In the genomic region with DNA sequence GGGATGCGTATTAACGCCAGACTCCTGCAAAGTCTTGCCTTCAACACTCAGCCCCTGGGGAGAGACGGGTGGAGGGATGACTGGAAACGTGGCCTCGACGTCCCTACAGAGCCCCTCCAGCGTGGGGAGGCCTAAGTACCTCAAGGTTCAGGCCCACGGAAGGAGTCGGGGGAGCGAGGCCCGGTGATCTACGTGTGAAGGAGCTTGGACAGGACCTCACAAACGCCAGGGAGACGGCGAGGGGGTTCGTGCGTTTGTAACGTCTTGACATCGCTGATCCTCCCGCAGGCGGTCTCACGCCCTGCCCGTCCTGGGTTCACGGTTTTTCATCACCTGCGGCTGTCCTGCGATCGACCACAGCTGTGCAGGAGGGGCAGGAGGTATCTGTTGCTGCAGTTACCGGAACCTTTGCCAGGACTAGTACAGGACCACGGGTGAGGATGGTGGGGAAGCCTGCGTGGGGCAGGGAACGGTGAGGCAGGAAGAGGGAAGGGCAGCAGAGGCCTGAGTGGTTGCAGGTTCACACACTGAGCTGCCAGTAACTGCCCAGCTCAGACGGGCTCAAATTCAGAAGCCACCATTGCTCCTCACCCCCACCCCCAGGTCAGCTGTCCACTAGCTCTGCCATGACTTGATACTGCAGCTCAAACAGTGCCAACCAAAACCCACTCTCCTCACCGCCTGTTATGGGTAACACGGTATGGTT, we compare ENCODE assay signal across 8 cellular contexts. TPM values are rescaled to one million over a fixed set of nuclear protein-coding genes. Genes with fewer than 3 reads are reported as not detected.
A peak's percentile ranks its signal among the peaks of the same experiment; 100 is the strongest.
DNase-seq lines count a peak whose midpoint lies in the region; FAIRE-seq and TF ChIP-seq lines count a peak whose summit lies in the region.

No MANE protein-coding gene starts in this region.

- dilution Hi-C loops in keratinocyte (cut with MboI; ENCODE audit: extremely low pct_ligation_motif_present, low sequenced_read_pairs): no loop called here

- FAIRE-seq in GM12891 (lab: Jason Lieb, UNC) (peak; percentile 66), keratinocyte (lab: Jason Lieb, UNC) (no peak)

- H3K9ac ChIP-seq in keratinocyte (ENCODE audit: control insufficient read depth, extremely low read depth, insufficient read depth, low read length): peak overlapping the region; percentile 90
- H3K9ac ChIP-seq in subcutaneous abdominal adipose tissue (ENCODE audit: low read length in 5 of 5): peak overlapping the region; percentile 74 to 93 (median 90)

- DNase-seq in GM12891 (ENCODE audit: insufficient read length, low spot score): no peak
- peak in 1 of 2 experiments; percentile 36 for DNase-seq in HL-60 (ENCODE audit: low read depth in 1 of 2, low spot score in 1 of 2)
- peak in 4 of 7 donors; percentile 37 to 71 (median 47) for DNase-seq in adrenal gland
- DNase-seq in keratinocyte (ENCODE audit: low read depth, low spot score): no peak
- DNase-seq in T1000 (lab: John Stamatoyannopoulos, UW): no peak
- no peak for DNase-seq in NCI-H1048 (lab: John Stamatoyannopoulos, UW)
- DNase-seq in cerebellum (ENCODE audit: low spot score): no peak

- peak overlapping the region; percentile 91 for H3K27ac ChIP-seq in HL-60 (replicated peaks)
- H3K27ac ChIP-seq in adrenal gland: peak overlapping the region; percentile 48 to 86 (median 76)
- peak overlapping the region; percentile 72 for H3K27ac ChIP-seq in keratinocyte (ENCODE audit: control insufficient read depth, insufficient read depth, low read length)
- H3K27ac ChIP-seq in subcutaneous abdominal adipose tissue (ENCODE audit: low read depth, low read length): peak overlapping the region; percentile 77

- no peak for TF ChIP-seq CTCF in HL-60 (IDR thresholded peaks at IDR 0.05; ENCODE audit: insufficient read depth, low read length)
- no peak for TF ChIP-seq CTCF in adrenal gland (IDR thresholded peaks at IDR 0.05)
- no peak for TF ChIP-seq CTCF in keratinocyte (optimal IDR thresholded peaks at IDR 0.05 in 1 of 3, IDR thresholded peaks at IDR 0.05 in 1 of 3, conservative IDR thresholded peaks at IDR 0.05 in 1 of 3; ENCODE audit: extremely low read depth in 1 of 3, insufficient read depth in 2 of 3, low read length in 3 of 3)

- intact Hi-C loops in adrenal gland (cut with DNase I): no loop called here

- H3K4me3 ChIP-seq in HL-60 (replicated peaks; ENCODE audit: insufficient read depth, low read length): peak overlapping the region; percentile 86
- H3K4me3 ChIP-seq in adrenal gland: peak overlapping the region; percentile 60 to 96 (median 81)
- peak overlapping the region; percentile 88 to 94 (median 92) for H3K4me3 ChIP-seq in keratinocyte (ENCODE audit: control insufficient read depth in 2 of 3, extremely low read depth in 1 of 3, insufficient read depth in 2 of 3, low read depth in 1 of 3, low read length in 3 of 3)
- H3K4me3 ChIP-seq in subcutaneous abdominal adipose tissue (ENCODE audit: low read depth in 1 of 5, low read length in 5 of 5): peak overlapping the region; percentile 82 to 99 (median 94)

- H3K79me2 ChIP-seq in keratinocyte (ENCODE audit: control insufficient read depth, insufficient read depth, low read length): peaks cover 66% of the 10 kb centered on the region

- H3K9me1 ChIP-seq in keratinocyte (ENCODE audit: control insufficient read depth, extremely low read depth, insufficient read depth, low read length): no peaks in the 10 kb centered on the region

- peaks cover 7% of the 10 kb centered on the region for H4K20me1 ChIP-seq in keratinocyte (ENCODE audit: control insufficient read depth, extremely low read depth, insufficient read depth, low read length)

- H3K4me2 ChIP-seq in keratinocyte (ENCODE audit: control insufficient read depth, extremely low read depth, insufficient read depth, low read depth, low read length): peak overlapping the region; percentile 88

- 4 to 7% (median 5%) methylated on average over 16 to 34 of the region's 34 CpGs for WGBS in adrenal gland, 4 donors

- no peak; the same call in 1 of the 2 replicates for TF ChIP-seq POLR2A in GM12891 (IDR thresholded peaks at IDR 0.05; ENCODE audit: low read depth, low read length)
- TF ChIP-seq POLR2A in adrenal gland (IDR thresholded peaks at IDR 0.05): no peak

- peaks cover 0 to 75% of the 10 kb centered on the region in 2 donors for H3K36me3 ChIP-seq in adrenal gland (replicated peaks in 1 of 2)
- peaks cover 30 to 41% of the 10 kb centered on the region in 2 experiments for H3K36me3 ChIP-seq in keratinocyte (ENCODE audit: control insufficient read depth in 2 of 2, extremely low read depth in 1 of 2, insufficient read depth in 2 of 2, low read length in 2 of 2)
- H3K36me3 ChIP-seq in subcutaneous abdominal adipose tissue (ENCODE audit: control insufficient read depth in 5 of 5, insufficient read depth in 5 of 5, low read length in 5 of 5): peaks cover 0 to 62% (median 51%) of the 10 kb centered on the region in 5 donors

- H3K27me3 ChIP-seq in HL-60 (ENCODE audit: insufficient read depth, poor library complexity, severe bottlenecking) (no peaks in the 10 kb centered on the region), adrenal gland (no peaks in the 10 kb centered on the region), keratinocyte (ENCODE audit: control insufficient read depth, extremely low read depth, insufficient read depth, low read length) (no peaks in the 10 kb centered on the region), subcutaneous abdominal adipose tissue (ENCODE audit: control insufficient read depth in 5 of 5, insufficient read depth in 4 of 5, low read length in 5 of 5) (no peaks in the 10 kb centered on the region)

- H3K4me1 ChIP-seq in adrenal gland (replicated peaks in 1 of 2) (peaks cover 19 to 26% of the 10 kb centered on the region in 2 donors), keratinocyte (ENCODE audit: control insufficient read depth, extremely low read depth, insufficient read depth, low read length) (peaks cover 37% of the 10 kb centered on the region), subcutaneous abdominal adipose tissue (ENCODE audit: control insufficient read depth in 5 of 5, insufficient read depth in 5 of 5, low read length in 5 of 5) (peaks cover 15 to 42% (median 34%) of the 10 kb centered on the region in 5 donors)

- no peak overlapping the region for H2AFZ ChIP-seq in keratinocyte (ENCODE audit: control insufficient read depth, low read length)

- H3K9me3 ChIP-seq in adrenal gland (replicated peaks in 1 of 3) (no peaks in the 10 kb centered on the region), keratinocyte (ENCODE audit: control insufficient read depth, low read depth, low read length) (no peaks in the 10 kb centered on the region), subcutaneous abdominal adipose tissue (ENCODE audit: control insufficient read depth in 5 of 5, low read length in 5 of 5) (no peaks in the 10 kb centered on the region)

RNA-seq across cellular contexts. Expression of a gene that starts 0.9 kb away (rescaled TPM):
- 47.3 TPM for polyA plus RNA-seq in GM12891 (2012; ENCODE audit: low read depth, missing spikeins)
- total RNA-seq in adrenal gland (100 to 1,000 TPM in 6 of 8 donors, 10 to 100 TPM in 2; 53.4 to 264 (median 148) TPM), cerebellum (197 TPM)
- polyA plus RNA-seq in adrenal gland (100 to 1,000 TPM in 2 of 3 donors, 10 to 100 TPM in 1; 65.2 to 893 (median 593) TPM), keratinocyte (97.0 to 171 TPM (median 140 TPM) in 3 replicates)
- polyA plus RNA-seq in keratinocyte (2011; ENCODE audit: low read depth): 75.5 TPM
- 28.4 and 29.1 TPM in 2 replicates for polyA plus RNA-seq in keratinocyte (2011; cell fraction: cytosol; rRNA removed)
- polyA plus RNA-seq in keratinocyte (2011; cell fraction: nucleus; rRNA removed): 897 and 930 TPM in 2 replicates
- polyA plus RNA-seq in keratinocyte (2012; ENCODE audit: low replicate concordance): 61.3 and 150 TPM in 2 replicates
- polyA minus RNA-seq in keratinocyte: 41.8 to 80.5 TPM (median 44.9 TPM) in 3 replicates
- 10.7 TPM for polyA minus RNA-seq in keratinocyte (2011; cell fraction: cytosol; rRNA and poly(A)+ RNA removed)
- polyA minus RNA-seq in keratinocyte (2011; cell fraction: nucleus; rRNA and poly(A)+ RNA removed): 90.2 and 130 TPM in 2 replicates

RNA-seq across cellular contexts. Expression of a gene that starts 7.1 kb away (rescaled TPM):
- 199 TPM for polyA plus RNA-seq in GM12891 (2012; ENCODE audit: low read depth, missing spikeins)
- total RNA-seq in adrenal gland: 100 to 1,000 TPM in 7 of 8 donors, 10 to 100 TPM in 1; 98.9 to 276 (median 158) TPM
- polyA plus RNA-seq in adrenal gland: 100 to 1,000 TPM; 116 to 175 (median 134) TPM
- 94.3 to 169 TPM (median 133 TPM) in 3 replicates for polyA plus RNA-seq in keratinocyte
- 31.7 TPM for polyA plus RNA-seq in keratinocyte (2011; ENCODE audit: low read depth)
- 121 and 139 TPM in 2 replicates for polyA plus RNA-seq in keratinocyte (2011; cell fraction: cytosol; rRNA removed)
- polyA plus RNA-seq in keratinocyte (2011; cell fraction: nucleus; rRNA removed): 71.0 and 73.2 TPM in 2 replicates
- 118 and 167 TPM in 2 replicates for polyA plus RNA-seq in keratinocyte (2012; ENCODE audit: low replicate concordance)
- polyA minus RNA-seq in keratinocyte: 42.8 to 84.5 TPM (median 75.4 TPM) in 3 replicates
- polyA minus RNA-seq in keratinocyte (2011; cell fraction: cytosol; rRNA and poly(A)+ RNA removed): 137 TPM
- polyA minus RNA-seq in keratinocyte (2011; cell fraction: nucleus; rRNA and poly(A)+ RNA removed): 25.4 and 27.8 TPM in 2 replicates
- 31.9 TPM for total RNA-seq in cerebellum

RNA-seq across cellular contexts. Expression of a gene that starts 21.1 kb away (rescaled TPM):
- polyA plus RNA-seq in GM12891 (2012; ENCODE audit: low read depth, missing spikeins): 0.87 TPM
- total RNA-seq in adrenal gland (1 to 10 TPM in 5 of 8 donors, under 1 TPM in 3; 0.39 to 2.6 (median 1.6) TPM), cerebellum (1.1 TPM)
- polyA plus RNA-seq in adrenal gland (1 to 10 TPM in 2 of 3 donors, under 1 TPM in 1; 0.53 to 3.4 (median 2.2) TPM), keratinocyte (4.6 to 6.5 TPM (median 5.1 TPM) in 3 replicates)
- polyA plus RNA-seq in keratinocyte (2011; ENCODE audit: low read depth): 0.45 TPM
- 2.9 and 4.5 TPM in 2 replicates for polyA plus RNA-seq in keratinocyte (2011; cell fraction: cytosol; rRNA removed)
- polyA plus RNA-seq in keratinocyte (2011; cell fraction: nucleus; rRNA removed): 4.0 and 5.7 TPM in 2 replicates
- 2.4 and 7.2 TPM in 2 replicates for polyA plus RNA-seq in keratinocyte (2012; ENCODE audit: low replicate concordance)
- 0.64 to 1.9 TPM (median 1.0 TPM) in 3 replicates for polyA minus RNA-seq in keratinocyte
- polyA minus RNA-seq in keratinocyte (2011; cell fraction: cytosol; rRNA and poly(A)+ RNA removed): 6.5 TPM
- polyA minus RNA-seq in keratinocyte (2011; cell fraction: nucleus; rRNA and poly(A)+ RNA removed): 0.62 and 1.6 TPM in 2 replicates

RNA-seq across cellular contexts. Expression of a gene that starts 25.0 kb away (rescaled TPM):
- polyA plus RNA-seq in GM12891 (2012; ENCODE audit: low read depth, missing spikeins): 101 TPM
- total RNA-seq in adrenal gland (100 to 1,000 TPM in 7 of 8 donors, 10 to 100 TPM in 1; 89.6 to 260 (median 161) TPM), cerebellum (16.8 TPM)
- polyA plus RNA-seq in adrenal gland (100 to 1,000 TPM in 2 of 3 donors, 10 to 100 TPM in 1; 44.2 to 317 (median 226) TPM), keratinocyte (75.8 to 86.9 TPM (median 83.2 TPM) in 3 replicates)
- 159 TPM for polyA plus RNA-seq in keratinocyte (2011; ENCODE audit: low read depth)
- polyA plus RNA-seq in keratinocyte (2011; cell fraction: cytosol; rRNA removed): 36.7 and 110 TPM in 2 replicates
- 32.3 and 40.6 TPM in 2 replicates for polyA plus RNA-seq in keratinocyte (2011; cell fraction: nucleus; rRNA removed)
- 72.4 and 134 TPM in 2 replicates for polyA plus RNA-seq in keratinocyte (2012; ENCODE audit: low replicate concordance)
- polyA minus RNA-seq in keratinocyte: 10.8 to 14.5 TPM (median 13.5 TPM) in 3 replicates
- polyA minus RNA-seq in keratinocyte (2011; cell fraction: cytosol; rRNA and poly(A)+ RNA removed): 90.7 TPM
- polyA minus RNA-seq in keratinocyte (2011; cell fraction: nucleus; rRNA and poly(A)+ RNA removed): 7.7 and 13.7 TPM in 2 replicates

RNA-seq across cellular contexts. Expression of a gene that starts 35.5 kb away (rescaled TPM):
- polyA plus RNA-seq in GM12891 (2012; ENCODE audit: low read depth, missing spikeins): 0.33 TPM
- total RNA-seq in adrenal gland (10 to 100 TPM; 14.8 to 49.0 (median 30.6) TPM), cerebellum (7.8 TPM)
- polyA plus RNA-seq in adrenal gland (10 to 100 TPM in 2 of 3 donors, under 1 TPM in 1; 0.99 to 39.3 (median 25.9) TPM), keratinocyte (5.0 to 6.7 TPM (median 6.5 TPM) in 3 replicates)
- 0.79 TPM for polyA plus RNA-seq in keratinocyte (2011; ENCODE audit: low read depth)
- 1.4 and 3.9 TPM in 2 replicates for polyA plus RNA-seq in keratinocyte (2011; cell fraction: cytosol; rRNA removed)
- 5.0 and 8.3 TPM in 2 replicates for polyA plus RNA-seq in keratinocyte (2011; cell fraction: nucleus; rRNA removed)
- polyA plus RNA-seq in keratinocyte (2012; ENCODE audit: low replicate concordance): 3.7 and 16.1 TPM in 2 replicates
- polyA minus RNA-seq in keratinocyte: 1.7 to 3.9 TPM (median 2.3 TPM) in 3 replicates
- 10.6 TPM for polyA minus RNA-seq in keratinocyte (2011; cell fraction: cytosol; rRNA and poly(A)+ RNA removed)
- polyA minus RNA-seq in keratinocyte (2011; cell fraction: nucleus; rRNA and poly(A)+ RNA removed): 4.7 and 7.9 TPM in 2 replicates

Comparison
In these comparisons a context has a peak if more than half of its experiments do, and no peak if none do; other contexts are left out.
1. DNase-seq: peak in adrenal gland (4 of 7); none in GM12891 (single experiment), keratinocyte (single experiment), T1000 (single experiment), NCI-H1048 (single experiment) and cerebellum (single experiment).
2. Peak in every context shown above with its lines, with median percentiles within 50 percentile points of each other: H3K27ac ChIP-seq and H3K4me3 ChIP-seq.